18 cellular contexts compared by ENCODE assay signal in genomic region chr14:92906823-92907222, GRCh38. TPM values are rescaled to one million over a fixed set of nuclear protein-coding genes. Genes with fewer than 3 reads are reported as not detected.
DNase-seq lines count a peak whose midpoint lies in the region; ATAC-seq, FAIRE-seq and TF ChIP-seq lines count a peak whose summit lies in the region.
"Had no signal": no experiment of that assay in that cellular context is flagged by ENCODE, and none has a peak within 500 bp of the region (broad histone marks: within the 10 kb centered on the region; RNA-seq: fewer than 3 reads in every experiment).

No MANE protein-coding gene starts in this region.

- no peak for TF ChIP-seq POLR2A in HepG2 (IDR thresholded peaks at IDR 0.05; ENCODE audit: insufficient read depth in 1 of 2, low read depth in 2 of 2, low read length in 2 of 2)
- TF ChIP-seq POLR2A in right lobe of liver (IDR thresholded peaks at IDR 0.05): no peak

- no peak for TF ChIP-seq RAD21 in HepG2 (CRISPR knock-in tag; IDR thresholded peaks at IDR 0.05)

- POLR2A ChIA-PET in HepG2 (lab: Yijun Ruan, JAX): no interaction called here

- H3K27me3 Mint-ChIP-seq in glutamatergic neuron (ENCODE audit: unreplicated experiment): peaks cover 16% of the 10 kb centered on the region

- BruUV-seq in HepG2 (replicated peaks; lab: Mats Ljungman, UMichigan): no TSS peak

- DNase-seq in HepG2 (ENCODE audit: low spot score) (peak; percentile 36), right lobe of liver (no peak), NCI-H69 (lab: John Stamatoyannopoulos, UW) (peak; percentile 38), glutamatergic neuron (peak; percentile 36), UCSD-AML1 (lab: John Stamatoyannopoulos, UW; ENCODE audit: unreplicated experiment) (no peak), NCI-H345 (lab: John Stamatoyannopoulos, UW) (no peak)
- DNase-seq: AML-193; Calu3; CD4-positive, CD25-positive, alpha-beta regulatory T cell; Karpas-422; MM.1S; NCI-H510A treated with DMSO at 0.1 percent for 48 hours; PC-3 had no signal

- WGBS in HepG2 (ENCODE audit: low lambda C conversion rate): 11% methylated on average over 6 of the region's 6 CpGs
- 33% methylated on average over 5 of the region's 6 CpGs for WGBS in right lobe of liver (ENCODE audit: insufficient coverage, low coverage, low lambda C conversion rate, missing lambda C conversion rate)

- H3K36me3 Mint-ChIP-seq in glutamatergic neuron (ENCODE audit: unreplicated experiment): no peaks in the 10 kb centered on the region
- H3K36me3 Mint-ChIP-seq: CD4-positive, CD25-positive, alpha-beta regulatory T cell had no signal

- H3K9me3 ChIP-seq in HepG2 (ENCODE audit: low read length) (no peaks in the 10 kb centered on the region), right lobe of liver (no peaks in the 10 kb centered on the region)

- ATAC-seq in HepG2 (peak; percentile 45), right lobe of liver (no peak), HG03354 (IDR thresholded peaks at IDR 0.05; ENCODE audit: poor library complexity, severe bottlenecking, unreplicated experiment) (no peak)
- ATAC-seq: HCT116, PC-3 had no signal

- no peaks in the 10 kb centered on the region for H4K20me1 ChIP-seq in HepG2 (ENCODE audit: insufficient read depth, low read length)

- FAIRE-seq in HepG2 (lab: Jason Lieb, UNC): peak; percentile 12

- TF ChIP-seq EP300 in HepG2 (IDR thresholded peaks at IDR 0.05; ENCODE audit: low read depth in 2 of 2, low read length in 2 of 2): no peak
- no peak for TF ChIP-seq EP300 in HepG2 (CRISPR knock-in tag; IDR thresholded peaks at IDR 0.05; ENCODE audit: borderline replicate concordance)

- H3K9me3 Mint-ChIP-seq in glutamatergic neuron (ENCODE audit: unreplicated experiment): peaks cover 2% of the 10 kb centered on the region

- no peak overlapping the region for H3K9ac ChIP-seq in HepG2 (ENCODE audit: insufficient read depth, low read depth, low read length)

- peak overlapping the region; percentile 44 for H3K4me2 ChIP-seq in HepG2 (ENCODE audit: low read depth, low read length)

- no peak overlapping the region for H2AFZ ChIP-seq in HepG2 (ENCODE audit: low read length)

- H3K36me3 ChIP-seq in HepG2 (replicated peaks in 1 of 2; ENCODE audit: control insufficient read depth in 1 of 2, insufficient read depth in 2 of 2, low read length in 2 of 2) (no peaks in the 10 kb centered on the region), right lobe of liver (no peaks in the 10 kb centered on the region)

- H3K27ac Mint-ChIP-seq in glutamatergic neuron (ENCODE audit: unreplicated experiment): peak overlapping the region; percentile 82
- H3K27ac Mint-ChIP-seq: CD4-positive, CD25-positive, alpha-beta regulatory T cell had no signal

- H3K4me3 Mint-ChIP-seq in glutamatergic neuron (ENCODE audit: unreplicated experiment): peak overlapping the region; percentile 13
- H3K4me3 Mint-ChIP-seq: CD4-positive, CD25-positive, alpha-beta regulatory T cell had no signal

- TF ChIP-seq CTCF in HepG2 (CRISPR knock-in tag; IDR thresholded peaks at IDR 0.05) (no peak), right lobe of liver (IDR thresholded peaks at IDR 0.05) (no peak), glutamatergic neuron (IDR thresholded peaks at IDR 0.05; ENCODE audit: partially characterized antibody, unreplicated experiment) (no peak)

- in situ Hi-C loops in HepG2 (cut with HindIII; ENCODE audit: extremely low pct_ligation_motif_present, low pct_unique_long_range_greater_than_20kb): no loop called here

- intact Hi-C loops in HepG2 (cut with micrococcal nuclease; ENCODE audit: unreplicated experiment): no loop called here
- intact Hi-C loops in right lobe of liver (cut with DNase I): no loop called here

- H3K4me3 ChIP-seq in HepG2 (replicated peaks in 1 of 3; ENCODE audit: insufficient read depth in 1 of 3, low read depth in 2 of 3, low read length in 3 of 3) (no peak overlapping the region), right lobe of liver (no peak overlapping the region)
- H3K4me3 ChIP-seq: SK-N-MC had no signal

- CTCF ChIA-PET in HepG2 (lab: Yijun Ruan, JAX; ENCODE audit: low intra/inter-chr PET ratio, low total read pairs): no interaction called here

- no peak overlapping the region for H3K27ac ChIP-seq in HepG2 (ENCODE audit: extremely low read length, insufficient read depth, low read length)
- H3K27ac ChIP-seq in right lobe of liver: no peak overlapping the region
- H3K27ac ChIP-seq: SK-N-MC had no signal

- H3K27me3 ChIP-seq in HepG2 (ENCODE audit: control insufficient read depth in 1 of 2, insufficient read depth in 2 of 2, low read length in 2 of 2) (peaks cover 0 to 16% of the 10 kb centered on the region in 2 experiments; a peak in 3 of 5 replicates), right lobe of liver (no peaks in the 10 kb centered on the region)

- peaks cover 30% of the 10 kb centered on the region for H3K4me1 Mint-ChIP-seq in glutamatergic neuron (ENCODE audit: low read depth, unreplicated experiment)

- H3K4me1 ChIP-seq in HepG2 (ENCODE audit: insufficient read depth, low read length) (peaks cover 46% of the 10 kb centered on the region), right lobe of liver (no peaks in the 10 kb centered on the region)

- H3K79me2 ChIP-seq in HepG2 (ENCODE audit: insufficient read depth, low read length): no peaks in the 10 kb centered on the region

TF ChIP-seq in HepG2, 621 proteins besides CTCF, POLR2A, EP300 and RAD21:
- TF ChIP-seq ZFY (CRISPR knock-in tag; IDR thresholded peaks at IDR 0.05): no peak
- TF ChIP-seq CEBPB (IDR thresholded peaks at IDR 0.05; ENCODE audit: borderline replicate concordance, low read depth, low read length): 0 out of 2 replicates have a peak, but pooled peaks have one; percentile 31
- TF ChIP-seq SOX13 (IDR thresholded peaks at IDR 0.05): no peak
- TF ChIP-seq SOX13 (CRISPR knock-in tag; conservative IDR thresholded peaks at IDR 0.05 in 1 of 2, IDR thresholded peaks at IDR 0.05 in 1 of 2): peak in 1 of 2 experiments; percentile 65; a peak in 2 of 4 replicates
TF ChIP-seq in HepG2: peak in this region for 2.

RNA-seq across cellular contexts. Expression of gene CHGA, which starts 16.1 kb away (rescaled TPM):
- total RNA-seq in HepG2 (2016; rRNA removed; fragmentation: Illumina TruSeq; extraction: Trizol): not detected in 2 replicates
- total RNA-seq in HepG2 (2016; cell fraction: cytosol; rRNA removed; fragmentation: Illumina TruSeq; extraction: Trizol; ENCODE audit: low read depth): not detected in 2 replicates
- not detected in 2 replicates for total RNA-seq in HepG2 (2016; cell fraction: insoluble cytoplasmic fraction; rRNA removed; fragmentation: Illumina TruSeq; extraction: Trizol)
- not detected in 2 replicates for total RNA-seq in HepG2 (2016; cell fraction: membrane; rRNA removed; fragmentation: Illumina TruSeq; extraction: Trizol)
- total RNA-seq in HepG2 (2016; cell fraction: nucleus; rRNA removed; fragmentation: Illumina TruSeq; extraction: Trizol): not detected in 2 replicates
- not detected in 2 replicates for polyA plus RNA-seq in HepG2 (2011; rRNA removed)
- polyA plus RNA-seq in HepG2 (2011; cell fraction: cytosol; rRNA removed): not detected in 2 replicates
- polyA plus RNA-seq in HepG2 (2011; cell fraction: nucleus; rRNA removed): not detected in 2 replicates
- not detected in 2 replicates for polyA plus RNA-seq in HepG2 (2012)
- polyA plus RNA-seq in HepG2 (2016; cell fraction: cytosol; fragmentation: Illumina TruSeq; extraction: Trizol; ENCODE audit: low read depth): not detected in 2 replicates
- not detected in 2 replicates for polyA plus RNA-seq in HepG2 (2016; cell fraction: insoluble cytoplasmic fraction; fragmentation: Illumina TruSeq; extraction: Trizol; ENCODE audit: low read depth)
- polyA plus RNA-seq in HepG2 (2016; cell fraction: membrane; fragmentation: Illumina TruSeq; extraction: Trizol; ENCODE audit: low read depth): not detected in 2 replicates
- not detected in 2 replicates for polyA plus RNA-seq in HepG2 (2016; cell fraction: nucleus; fragmentation: Illumina TruSeq; extraction: Trizol; ENCODE audit: insufficient read depth, low read depth)
- 0.44 TPM in 1 of 2 replicates, not detected in the other for polyA minus RNA-seq in HepG2 (2011; rRNA and poly(A)+ RNA removed; ENCODE audit: low replicate concordance)
- polyA minus RNA-seq in HepG2 (2011; cell fraction: cytosol; rRNA and poly(A)+ RNA removed): not detected in 2 replicates
- not detected in 2 replicates for polyA minus RNA-seq in HepG2 (2011; cell fraction: nucleus; rRNA and poly(A)+ RNA removed)
- under 1 TPM in 2 of 6 experiments, not detected in 4; 0.18 to 0.25 TPM for total RNA-seq in right lobe of liver
- 663 TPM for total RNA-seq in glutamatergic neuron (ENCODE audit: unreplicated experiment)
- total RNA-seq: CD4-positive, CD25-positive, alpha-beta regulatory T cell; Daoy; PC-3; T-helper 1 cell treated with Interleukin-12 subunit alpha and Interleukin-12 subunit beta and Interleukin-4 antibody, amounts not matched to agents 30 ng/mL and 1 ng/mL, for 36 hours had no signal

Comparison
In these comparisons a context has a peak if more than half of its experiments do, and no peak if none do; other contexts are left out.
1. DNase-seq: peak in HepG2 (single experiment), NCI-H69 (single experiment) and glutamatergic neuron (single experiment); none in right lobe of liver (0 of 3), UCSD-AML1 (single experiment) and NCI-H345 (single experiment).
2. RNA of gene CHGA, which starts 16.1 kb away (total RNA-seq): 663 TPM in glutamatergic neuron (single experiment); 0.18 to 0.25 TPM in right lobe of liver and not detected in HepG2; every median in the first group is over 100 times any median in the second.